In genomic region chr6:3333263-3333662, GRCh38 we compare ENCODE assay signal across 13 cellular contexts.
DNase-seq lines count a peak whose midpoint lies in the region; ATAC-seq and TF ChIP-seq lines count a peak whose summit lies in the region.
"Had no signal": no experiment of that assay in that cellular context is flagged by ENCODE, and none has a peak within 500 bp of the region (broad histone marks: within the 10 kb centered on the region; RNA-seq: fewer than 3 reads in every experiment).

No MANE protein-coding gene starts in this region.

- ATAC-seq in GM18909 (IDR thresholded peaks at IDR 0.05; ENCODE audit: poor library complexity, unreplicated experiment): peak; percentile 55
- peak; percentile 74 for ATAC-seq in GM21786 (IDR thresholded peaks at IDR 0.05; ENCODE audit: unreplicated experiment)
- ATAC-seq in HG03354 (IDR thresholded peaks at IDR 0.05; ENCODE audit: poor library complexity, severe bottlenecking, unreplicated experiment): peak; percentile 68
- no peak for ATAC-seq in HG02840 (IDR thresholded peaks at IDR 0.05; ENCODE audit: low FRiP score, unreplicated experiment)

- in situ Hi-C loops in HAP-1 (cut with MboI; ENCODE audit: low sequenced_read_pairs): no loop called here

- no peaks in the 10 kb centered on the region for H3K9me3 Mint-ChIP-seq in neural progenitor cell

- no peak overlapping the region for H3K9ac ChIP-seq in neural progenitor cell

- peaks cover under 1% of the 10 kb centered on the region for H3F3A ChIP-seq in neural progenitor cell (ENCODE audit: low read depth)

- H3K36me3 Mint-ChIP-seq in neural progenitor cell: peaks cover 5% of the 10 kb centered on the region
- H3K36me3 Mint-ChIP-seq: activated naive CD8-positive, alpha-beta T cell had no signal

- DNase-seq in neural progenitor cell (ENCODE audit: low spot score): no peak
- no peak for DNase-seq in HAP-1 (ENCODE audit: low spot score in 2 of 2)
- no peak for DNase-seq in germinal center (ENCODE audit: low spot score)
- DNase-seq: cortex of kidney, HCEC 1CT, kidney glomerular epithelial cell, NCI-H1436, occipital lobe had no signal

- no peaks in the 10 kb centered on the region for H3K9me3 ChIP-seq in neural progenitor cell (ENCODE audit: low read depth)
- no peaks in the 10 kb centered on the region for H3K9me3 ChIP-seq in HAP-1

- TF ChIP-seq CTCF in neural progenitor cell (IDR thresholded peaks at IDR 0.05): no peak

- no peaks in the 10 kb centered on the region for H3K27me3 Mint-ChIP-seq in neural progenitor cell (ENCODE audit: insufficient read depth, low read depth)
- H3K27me3 Mint-ChIP-seq: activated naive CD8-positive, alpha-beta T cell had no signal

- H3K27ac Mint-ChIP-seq in neural progenitor cell: peak overlapping the region; percentile 75
- H3K27ac Mint-ChIP-seq: activated naive CD8-positive, alpha-beta T cell had no signal

- H3K36me3 ChIP-seq in neural progenitor cell (no peaks in the 10 kb centered on the region), HAP-1 (replicated peaks) (no peaks in the 10 kb centered on the region)

- H3K4me1 ChIP-seq in neural progenitor cell (peaks cover 28% of the 10 kb centered on the region), HAP-1 (peaks cover 6% of the 10 kb centered on the region)

- no peaks in the 10 kb centered on the region for H4K20me1 ChIP-seq in neural progenitor cell (ENCODE audit: low read depth)

- no peak overlapping the region for H3K4me3 Mint-ChIP-seq in neural progenitor cell
- H3K4me3 Mint-ChIP-seq: activated naive CD8-positive, alpha-beta T cell had no signal

- H3K79me2 ChIP-seq in neural progenitor cell (ENCODE audit: low read depth): no peaks in the 10 kb centered on the region

- no peak overlapping the region for H3K4me2 ChIP-seq in neural progenitor cell

- H3K4me1 Mint-ChIP-seq in neural progenitor cell: peaks cover 88% of the 10 kb centered on the region

- no peak overlapping the region for H3K27ac ChIP-seq in neural progenitor cell

- H3K27me3 ChIP-seq in neural progenitor cell: no peaks in the 10 kb centered on the region
- H3K27me3 ChIP-seq in HAP-1 (ENCODE audit: low read depth): no peaks in the 10 kb centered on the region

- no peak overlapping the region for H3K4me3 ChIP-seq in neural progenitor cell
- H3K4me3 ChIP-seq in HAP-1: no peak overlapping the region

- no peak overlapping the region for H2AFZ ChIP-seq in neural progenitor cell (replicated peaks)
